In genomic region chr18:24934231-24934932, GRCh38 we compare ENCODE assay signal across 23 cellular contexts.
"Had no signal": no experiment of that assay in that cellular context is flagged by ENCODE, and none has a peak within 500 bp of the region (broad histone marks: within the 10 kb centered on the region; RNA-seq: fewer than 3 reads in every experiment).

No MANE protein-coding gene starts in this region.

- H3K27me3 ChIP-seq: colonic mucosa, esophagus squamous epithelium, neutrophil, pancreas, testis, tibial artery had no signal

- H3K27ac Mint-ChIP-seq: immature natural killer cell; natural killer cell; stimulated activated memory B cell treated with anti-CD40 and anti-IgM and Interleukin-4, amounts not matched to agents 10 μg/mL and 1 μg/mL and 100 μg/mL, for 72 hours; type B pancreatic cell had no signal

- H3K4me3 Mint-ChIP-seq: immature natural killer cell; natural killer cell; neural crest cell; stimulated activated memory B cell treated with anti-CD40 and anti-IgM and Interleukin-4, amounts not matched to agents 10 μg/mL and 1 μg/mL and 100 μg/mL, for 72 hours; type B pancreatic cell had no signal

- H3K36me3 Mint-ChIP-seq: immature natural killer cell; natural killer cell; stimulated activated memory B cell treated with anti-CD40 and anti-IgM and Interleukin-4, amounts not matched to agents 10 μg/mL and 1 μg/mL and 100 μg/mL, for 72 hours; type B pancreatic cell had no signal

- H3K4me1 Mint-ChIP-seq: immature natural killer cell, natural killer cell had no signal

- H3K27ac ChIP-seq: colonic mucosa, esophagus squamous epithelium, lower lobe of right lung, neutrophil, pancreas, testis, tibial artery had no signal

- H3K4me1 ChIP-seq: colonic mucosa, esophagus squamous epithelium, lower lobe of right lung, pancreas, testis, tibial artery had no signal

- H3K36me3 ChIP-seq: colonic mucosa, esophagus squamous epithelium, lower lobe of right lung, neutrophil, pancreas, tibial artery had no signal

- DNase-seq: colonic mucosa; dermis blood vessel endothelial cell; effector memory CD4-positive, alpha-beta T cell; esophagus squamous epithelium; hypothalamus; immature natural killer cell; islet precursor cell; left ventricle myocardium superior; lower lobe of right lung; natural killer cell; pancreas; stimulated activated CD4-positive, alpha-beta T cell treated with anti-CD3 and anti-CD28 coated beads, Interleukin-2, amount 100 ng/mL, for 24 hours; stimulated activated CD4-positive, alpha-beta T cell treated with anti-CD3 and anti-CD28 coated beads, Interleukin-4, amount 100 ng/mL, for 24 hours; stimulated activated naive CD8-positive, alpha-beta T cell treated with anti-CD3 and anti-CD28 coated beads, Interleukin-15, Interleukin-2, amounts not matched to agents 100 U/mL and 50 U/mL, for 24 hours; substantia nigra; testis; tibial artery had no signal

- H3K9me3 ChIP-seq: colonic mucosa, esophagus squamous epithelium, lower lobe of right lung, neutrophil, pancreas, testis, tibial artery had no signal

- H3K9me3 Mint-ChIP-seq: immature natural killer cell; stimulated activated memory B cell treated with anti-CD40 and anti-IgM and Interleukin-4, amounts not matched to agents 10 μg/mL and 1 μg/mL and 100 μg/mL, for 72 hours had no signal

- FAIRE-seq: endothelial cell of umbilical vein had no signal

- H3K27me3 Mint-ChIP-seq: stimulated activated memory B cell treated with anti-CD40 and anti-IgM and Interleukin-4, amounts not matched to agents 10 μg/mL and 1 μg/mL and 100 μg/mL, for 72 hours had no signal

- H3K4me3 ChIP-seq: colonic mucosa, esophagus squamous epithelium, lower lobe of right lung, pancreas, testis, tibial artery had no signal

- ATAC-seq: left ventricle myocardium superior; lower lobe of right lung; natural killer cell; pancreas; sciatic nerve; stimulated activated memory B cell treated with anti-CD40 and anti-IgM and Interleukin-4, amounts not matched to agents 10 μg/mL and 1 μg/mL and 100 μg/mL, for 72 hours; stimulated activated naive CD8-positive, alpha-beta T cell treated with anti-CD3 and anti-CD28 coated beads, Interleukin-15, Interleukin-2, amounts not matched to agents 100 U/mL and 50 U/mL, for 24 hours had no signal
